8 cellular contexts compared by ENCODE assay signal in genomic region chr16:29900102-29900887, GRCh38. TPM values are rescaled to one million over a fixed set of nuclear protein-coding genes. Genes with fewer than 3 reads are reported as not detected.
DNase-seq lines count a peak whose midpoint lies in the region; TF ChIP-seq lines count a peak whose summit lies in the region.

Gene ASPHD1, plus strand, starts transcription at chr16:29900488. Its CDS starts 484 bp downstream, at chr16:29900972.

- H3K4me3 ChIP-seq in fibroblast of villous mesenchyme (ENCODE audit: low read depth, low read length) (peak within 1 kb of the TSS; percentile 78), stomach (peak within 1 kb of the TSS; percentile 52 to 68 (median 60))

- H3K9me3 Mint-ChIP-seq in nephron, result no peaks in the 10 kb centered on the region

- TF ChIP-seq EP300 in stomach (IDR thresholded peaks at IDR 0.05), result no peak

- peak in 1 of 4 donors; percentile 80 for TF ChIP-seq POLR2A in stomach (IDR thresholded peaks at IDR 0.05)

- H3K36me3 Mint-ChIP-seq in nephron (ENCODE audit: low read depth), result no peaks in the 10 kb centered on the region

- H3K4me1 ChIP-seq in stomach, result peaks cover 4 to 38% (median 34%) of the 10 kb centered on the region in 4 donors

- no peaks in the 10 kb centered on the region for H3K36me3 ChIP-seq in stomach

- TF ChIP-seq CTCF in fibroblast of villous mesenchyme (IDR thresholded peaks at IDR 0.05; ENCODE audit: insufficient read depth, low read depth, low read length) (no peak), nephron (IDR thresholded peaks at IDR 0.05; ENCODE audit: unreplicated experiment in 3 of 3) (no peak), stomach (IDR thresholded peaks at IDR 0.05) (no peak)

- H3K27me3 Mint-ChIP-seq in nephron (ENCODE audit: low read depth), result peaks cover 40% of the 10 kb centered on the region

- H3K9me3 ChIP-seq in stomach, result no peaks in the 10 kb centered on the region

- H3K27ac Mint-ChIP-seq in nephron, result no peak within 1 kb of the TSS

- peak within 1 kb of the TSS; percentile 81 to 93 (median 89) for H3K27ac ChIP-seq in stomach

- peaks cover 8% of the 10 kb centered on the region for H3K4me1 Mint-ChIP-seq in nephron

- H3K27me3 ChIP-seq in stomach, result peaks cover 0 to 52% (median 25%) of the 10 kb centered on the region in 3 donors

- intact Hi-C loops in stomach (cut with DNase I; ENCODE audit: low total_unique reads), result no loop called here

- DNase-seq in DMS 273 (lab: John Stamatoyannopoulos, UW; ENCODE audit: unreplicated experiment) (peak; percentile 87), DMS 273 treated with DMSO at 0.1 percent for 48 hours (lab: John Stamatoyannopoulos, UW) (no peak), HT1080 (ENCODE audit: low read depth) (peak; percentile 89), activated gamma-delta T cell (lab: John Stamatoyannopoulos, UW) (peak; percentile 51), fibroblast of villous mesenchyme (ENCODE audit: low read depth) (peak; percentile 87), stomach (peak; percentile 84)

- peak within 1 kb of the TSS; percentile 84 to 85 (median 85) for H3K4me3 Mint-ChIP-seq in nephron

- WGBS in stomach, 5 donors, result 1 to 2% (median 1%) methylated on average over 24 to 66 of the region's 67 CpGs

TF ChIP-seq in PFSK-1, 5 proteins besides CTCF, POLR2A, EP300 and RAD21:
- no peak for TF ChIP-seq REST (IDR thresholded peaks at IDR 0.05; ENCODE audit: insufficient read depth in 1 of 2, low read depth in 2 of 2, low read length in 2 of 2)
- peak; percentile 26 for TF ChIP-seq FOXP2 (optimal IDR thresholded peaks at IDR 0.05; ENCODE audit: borderline replicate concordance, extremely low read depth, extremely low read length, insufficient read depth)
- TF ChIP-seq TAF1 (IDR thresholded peaks at IDR 0.05; ENCODE audit: borderline replicate concordance, insufficient read depth, low read length), result no peak
TF ChIP-seq in PFSK-1: peak in this region for 1.

RNA-seq across cellular contexts. Expression of gene ASPHD1, which starts in this region (rescaled TPM):
- 3.8 and 9.3 TPM in 2 replicates for total RNA-seq in HT1080 (2014; rRNA removed; shearing (Covaris generic))
- 9.5 and 10.1 TPM in 2 replicates for polyA plus RNA-seq in HT1080 (2015; cell fraction: cytosol; rRNA removed)
- 8.1 and 9.0 TPM in 2 replicates for polyA plus RNA-seq in HT1080 (2015; cell fraction: nucleus; rRNA removed)
- polyA plus RNA-seq in PFSK-1 (2012; ENCODE audit: insufficient read length, low read depth), result 9.1 TPM
- 5.2 and 7.8 TPM in 2 replicates for total RNA-seq in fibroblast of villous mesenchyme
- 10 to 100 TPM in 1 of 5 donors, 1 to 10 TPM in 2, not detected in 2; 4.5 to 11.0 (median 8.4) TPM for total RNA-seq in stomach
- 10 to 100 TPM; 11.6 to 29.8 (median 15.7) TPM for polyA plus RNA-seq in stomach
